In the genomic region with DNA sequence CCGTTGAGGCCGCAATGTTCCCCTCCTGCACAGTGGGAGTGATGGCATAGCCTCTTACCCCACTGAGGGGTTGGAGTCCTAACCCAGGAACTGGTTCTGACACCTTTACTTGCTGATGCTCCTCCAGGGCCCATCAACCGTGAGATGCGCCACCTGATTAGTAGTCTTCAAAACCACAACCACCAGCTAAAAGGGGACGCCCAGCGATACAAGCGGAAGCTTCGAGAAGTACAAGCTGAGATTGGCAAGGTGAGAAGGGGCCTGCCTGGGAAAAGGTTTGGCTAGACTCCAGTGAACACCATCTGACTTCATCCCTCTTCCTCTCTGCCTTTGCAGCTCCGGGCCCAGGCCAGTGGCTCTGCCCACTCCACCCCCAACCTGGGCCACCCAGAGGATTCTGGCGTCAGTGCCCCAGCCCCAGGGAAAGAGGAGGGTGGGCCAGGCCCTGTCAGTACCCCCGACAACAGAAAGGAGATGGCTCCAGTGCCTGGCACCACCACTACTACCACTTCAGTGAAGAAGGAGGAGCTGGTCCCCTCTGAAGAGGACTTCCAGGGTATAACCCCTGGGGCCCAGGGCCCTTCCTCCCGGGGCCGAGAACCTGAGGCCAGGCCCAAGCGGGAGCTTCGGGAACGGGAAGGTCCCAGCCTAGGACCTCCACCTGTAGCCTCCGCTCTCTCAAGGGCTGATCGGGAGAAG, we compare ENCODE assay signal across 15 cellular contexts. TPM values are rescaled to one million over a fixed set of nuclear protein-coding genes. Genes with fewer than 3 reads are reported as not detected.
DNase-seq lines count a peak whose midpoint lies in the region; ATAC-seq, FAIRE-seq and TF ChIP-seq lines count a peak whose summit lies in the region.
"Had no signal": no experiment of that assay in that cellular context is flagged by ENCODE, and none has a peak within 500 bp of the region (broad histone marks: within the 10 kb centered on the region; RNA-seq: fewer than 3 reads in every experiment).

No MANE protein-coding gene starts in this region.

- H3K27ac Mint-ChIP-seq in CD8-positive, alpha-beta T cell: peak overlapping the region; percentile 67
- no peak overlapping the region for H3K27ac Mint-ChIP-seq in endodermal cell
- H3K27ac Mint-ChIP-seq: activated CD4-positive, alpha-beta memory T cell treated with anti-CD3 and anti-CD28 coated beads for 36 hours had no signal

- no peaks in the 10 kb centered on the region for H3K27me3 Mint-ChIP-seq in CD8-positive, alpha-beta T cell (ENCODE audit: low read depth)
- H3K27me3 Mint-ChIP-seq in endodermal cell (ENCODE audit: insufficient read depth): no peaks in the 10 kb centered on the region
- H3K27me3 Mint-ChIP-seq: activated CD4-positive, alpha-beta memory T cell treated with anti-CD3 and anti-CD28 coated beads for 36 hours; activated T-helper 17 cell treated with anti-CD3 and anti-CD28 coated beads, Interleukin-2, amount 50 U/mL, for 72 hours had no signal

- CTCF ChIA-PET in CD8-positive, alpha-beta T cell (lab: Charles Lee): interaction anchor here (1.1 to 1.7 kb wide), 3 partner anchors 38 to 74 kb away, joined by 3 to 4 read pairs (median 4); no protein-coding TSS in a partner anchor

- no peaks in the 10 kb centered on the region for H3K27me3 ChIP-seq in CD8-positive, alpha-beta T cell (ENCODE audit: insufficient read depth, low read length)
- H3K27me3 ChIP-seq in RWPE2 (ENCODE audit: insufficient read depth, poor library complexity, severe bottlenecking) (no peaks in the 10 kb centered on the region), endodermal cell (ENCODE audit: control insufficient read depth, insufficient read depth, low read length, poor library complexity, severe bottlenecking) (no peaks in the 10 kb centered on the region)

- H3K36me3 ChIP-seq in CD8-positive, alpha-beta T cell (ENCODE audit: insufficient read depth, low read length): peaks cover 88% of the 10 kb centered on the region
- peaks cover 95% of the 10 kb centered on the region for H3K36me3 ChIP-seq in RWPE2 (ENCODE audit: low read depth)
- peaks cover 62 to 87% of the 10 kb centered on the region in 2 donors for H3K36me3 ChIP-seq in kidney (ENCODE audit: control insufficient read depth in 1 of 2, insufficient read depth in 2 of 2, low read length in 2 of 2)
- peaks cover 97% of the 10 kb centered on the region for H3K36me3 ChIP-seq in endodermal cell (ENCODE audit: control insufficient read depth, insufficient read depth, low read length)

- no peak for TF ChIP-seq CTCF in CD8-positive, alpha-beta T cell (IDR thresholded peaks at IDR 0.05)
- TF ChIP-seq CTCF in RWPE2 (IDR thresholded peaks at IDR 0.05; ENCODE audit: poor library complexity, severe bottlenecking) (no peak), kidney (IDR thresholded peaks at IDR 0.05; ENCODE audit: borderline replicate concordance, extremely low read depth, insufficient read depth) (no peak), endodermal cell (conservative IDR thresholded peaks at IDR 0.05) (no peak)

- no peak overlapping the region for H3K27ac ChIP-seq in CD8-positive, alpha-beta T cell (ENCODE audit: low read depth, low read length)
- H3K27ac ChIP-seq in RWPE2 (ENCODE audit: poor library complexity, severe bottlenecking): no peak overlapping the region
- no peak overlapping the region for H3K27ac ChIP-seq in kidney (ENCODE audit: low read depth in 2 of 2, low read length in 2 of 2)
- no peak overlapping the region for H3K27ac ChIP-seq in endodermal cell (ENCODE audit: low read depth, low read length)
- H3K27ac ChIP-seq: parathyroid adenoma, VCaP had no signal

- peaks cover 93% of the 10 kb centered on the region for H3K36me3 Mint-ChIP-seq in CD8-positive, alpha-beta T cell
- peaks cover 88% of the 10 kb centered on the region for H3K36me3 Mint-ChIP-seq in endodermal cell (ENCODE audit: low read depth)

- 95 to 99% methylated on average over 10 to 18 of the region's 18 CpGs for WGBS in endodermal cell (ENCODE audit: insufficient coverage in 1 of 2, insufficient read length in 1 of 2), 2 experiments

- no peaks in the 10 kb centered on the region for H3K9me3 ChIP-seq in CD8-positive, alpha-beta T cell (ENCODE audit: low read length)
- no peaks in the 10 kb centered on the region for H3K9me3 ChIP-seq in RWPE2 (ENCODE audit: severe bottlenecking)
- H3K9me3 ChIP-seq in kidney (ENCODE audit: control insufficient read depth in 1 of 2, low read length in 2 of 2): no peaks in the 10 kb centered on the region
- no peaks in the 10 kb centered on the region for H3K9me3 ChIP-seq in endodermal cell (ENCODE audit: control insufficient read depth, low read length)

- POLR2A ChIA-PET in CD8-positive, alpha-beta T cell (lab: Charles Lee): interaction anchor here (0.5 to 2.6 kb wide), 3 partner anchors 20 to 144 kb away, joined by 3 to 13 read pairs (median 3); partner anchors contain the start of gene PHKG2

- no peak overlapping the region for H3K4me3 Mint-ChIP-seq in CD8-positive, alpha-beta T cell
- H3K4me3 Mint-ChIP-seq in endodermal cell: no peak overlapping the region
- H3K4me3 Mint-ChIP-seq: activated CD4-positive, alpha-beta memory T cell treated with anti-CD3 and anti-CD28 coated beads for 36 hours; activated T-helper 17 cell treated with anti-CD3 and anti-CD28 coated beads, Interleukin-2, amount 50 U/mL, for 72 hours had no signal

- H3K9ac ChIP-seq in kidney (ENCODE audit: low read length in 2 of 2): no peak overlapping the region
- no peak overlapping the region for H3K9ac ChIP-seq in endodermal cell (ENCODE audit: extremely low read depth, low read length, poor library complexity, severe bottlenecking)
- H3K9ac ChIP-seq: parathyroid adenoma had no signal

- intact Hi-C loops in CD8-positive, alpha-beta T cell (cut with DNase I, micrococcal nuclease): no loop called here
- intact Hi-C loops in kidney (cut with DNase I): no loop called here

- no peak overlapping the region for H3K4me3 ChIP-seq in CD8-positive, alpha-beta T cell (ENCODE audit: low read depth, low read length)
- H3K4me3 ChIP-seq in RWPE2 (ENCODE audit: severe bottlenecking) (no peak overlapping the region), kidney (ENCODE audit: low read length in 2 of 2) (no peak overlapping the region), endodermal cell (ENCODE audit: low read length) (no peak overlapping the region)

- peaks cover 15% of the 10 kb centered on the region for H3K4me1 ChIP-seq in CD8-positive, alpha-beta T cell (ENCODE audit: insufficient read depth, low read length)
- H3K4me1 ChIP-seq in RWPE2 (ENCODE audit: insufficient read depth, poor library complexity, severe bottlenecking) (peaks cover 9% of the 10 kb centered on the region), kidney (ENCODE audit: control insufficient read depth in 1 of 2, insufficient read depth in 1 of 2, low read depth in 1 of 2, low read length in 2 of 2) (peaks cover 7% of the 10 kb centered on the region in 2 donors), endodermal cell (ENCODE audit: control insufficient read depth, insufficient read depth, low read length) (peaks cover 8% of the 10 kb centered on the region)

- peaks cover 21% of the 10 kb centered on the region for H3K4me1 Mint-ChIP-seq in CD8-positive, alpha-beta T cell (ENCODE audit: low read depth)
- H3K4me1 Mint-ChIP-seq in endodermal cell: peaks cover 5% of the 10 kb centered on the region

- no peak for FAIRE-seq in kidney (lab: Jason Lieb, UNC)

- peak in 4 of 7 experiments; percentile 16 to 67 (median 44) for DNase-seq in CD8-positive, alpha-beta T cell
- DNase-seq in RWPE2 (ENCODE audit: low spot score) (peak; percentile 19), kidney (peak; percentile 64), endodermal cell (no peak), NCI-H187 treated with DMSO at 0.1 percent for 48 hours (lab: John Stamatoyannopoulos, UW) (no peak)
- DNase-seq: ACHN; activated CD4-positive, alpha-beta memory T cell treated with anti-CD3 and anti-CD28 coated beads for 36 hours; caudate nucleus; left colon; NCI-H1436; stimulated activated CD4-positive, alpha-beta T cell treated with anti-CD3 and anti-CD28 coated beads, Interleukin-2, amount 100 ng/mL, for 48 hours had no signal

- ATAC-seq in CD8-positive, alpha-beta T cell: peak; percentile 88
- ATAC-seq in RWPE2 (ENCODE audit: low read depth) (no peak), HG03439 (IDR thresholded peaks at IDR 0.05; ENCODE audit: unreplicated experiment) (no peak)
- ATAC-seq: activated T-helper 17 cell treated with anti-CD3 and anti-CD28 coated beads, Interleukin-2, amount 50 U/mL, for 72 hours; left colon had no signal

- no peaks in the 10 kb centered on the region for H3K9me3 Mint-ChIP-seq in CD8-positive, alpha-beta T cell
- no peaks in the 10 kb centered on the region for H3K9me3 Mint-ChIP-seq in endodermal cell
- H3K9me3 Mint-ChIP-seq: activated CD4-positive, alpha-beta memory T cell treated with anti-CD3 and anti-CD28 coated beads for 36 hours; activated T-helper 17 cell treated with anti-CD3 and anti-CD28 coated beads, Interleukin-2, amount 50 U/mL, for 72 hours had no signal

RNA-seq across cellular contexts. Expression of gene RNF40, which starts 5.8 kb away (rescaled TPM):
- 100 to 1,000 TPM in 1 of 2 experiments, 10 to 100 TPM in 1; 98.7 to 101 TPM for total RNA-seq in CD8-positive, alpha-beta T cell
- total RNA-seq in kidney: 109 TPM
- polyA plus RNA-seq in kidney (ENCODE audit: insufficient read depth, low read depth, low replicate concordance): 74.3 TPM
- total RNA-seq in endodermal cell: 10 to 100 TPM; 88.4 to 95.8 TPM
- polyA plus RNA-seq in endodermal cell (2013, experiment 1 of 2): 89.1 TPM
- 85.4 TPM for polyA plus RNA-seq in endodermal cell (2013, experiment 2 of 2)

RNA-seq across cellular contexts. Expression of gene CFAP119, which starts 6.1 kb away (rescaled TPM):
- 1 to 10 TPM; 2.7 to 3.6 TPM for total RNA-seq in CD8-positive, alpha-beta T cell
- total RNA-seq in kidney: 12.2 TPM
- polyA plus RNA-seq in kidney (ENCODE audit: insufficient read depth, low read depth, low replicate concordance): 13.5 TPM
- total RNA-seq in endodermal cell: 10 to 100 TPM in 1 of 2 donors, 1 to 10 TPM in 1; 6.9 to 12.6 TPM
- 8.2 TPM for polyA plus RNA-seq in endodermal cell (2013, experiment 1 of 2)
- polyA plus RNA-seq in endodermal cell (2013, experiment 2 of 2): 9.1 TPM

RNA-seq across cellular contexts. Expression of gene ZNF629, which starts 19.1 kb away (rescaled TPM):
- total RNA-seq in CD8-positive, alpha-beta T cell: 1 to 10 TPM; 1.7 to 1.9 TPM
- total RNA-seq in kidney (19.8 TPM), endodermal cell (10 to 100 TPM; 31.8 to 33.3 TPM)
- polyA plus RNA-seq in kidney (ENCODE audit: insufficient read depth, low read depth, low replicate concordance): 8.1 TPM
- 24.3 TPM for polyA plus RNA-seq in endodermal cell (2013, experiment 1 of 2)
- 24.7 TPM for polyA plus RNA-seq in endodermal cell (2013, experiment 2 of 2)

RNA-seq across cellular contexts. Expression of gene PHKG2, which starts 19.7 kb away (rescaled TPM):
- total RNA-seq in CD8-positive, alpha-beta T cell: 10 to 100 TPM; 26.4 to 36.3 TPM
- total RNA-seq in kidney (27.8 TPM), endodermal cell (10 to 100 TPM; 49.8 to 54.8 TPM)
- polyA plus RNA-seq in kidney (ENCODE audit: insufficient read depth, low read depth, low replicate concordance): 34.9 TPM
- 33.9 TPM for polyA plus RNA-seq in endodermal cell (2013, experiment 1 of 2)
- 33.8 TPM for polyA plus RNA-seq in endodermal cell (2013, experiment 2 of 2)

Comparison
In these comparisons a context has a peak if more than half of its experiments do, and no peak if none do; other contexts are left out.
1. DNase-seq: peak in CD8-positive, alpha-beta T cell (4 of 7), RWPE2 (single experiment) and kidney (single experiment); none in endodermal cell (single experiment) and NCI-H187 treated with DMSO at 0.1 percent for 48 hours (single experiment).